In genomic region chr2:233476083-233476410, GRCh38 we compare ENCODE assay signal across 18 cellular contexts.
DNase-seq lines count a peak whose midpoint lies in the region; ATAC-seq and TF ChIP-seq lines count a peak whose summit lies in the region.
"Had no signal": no experiment of that assay in that cellular context is flagged by ENCODE, and none has a peak within 500 bp of the region (broad histone marks: within the 10 kb centered on the region; RNA-seq: fewer than 3 reads in every experiment).

No MANE protein-coding gene starts in this region.

- intact Hi-C loops in stomach (cut with DNase I; ENCODE audit: low total_unique reads), result no loop called here

- peaks cover 56% of the 10 kb centered on the region for H3K36me3 Mint-ChIP-seq in activated T-cell treated with anti-CD3 and anti-CD28 coated beads, Interleukin-2, amount 50 U/mL, for 24 hours (ENCODE audit: low read depth)
- peaks cover 3 to 6% of the 10 kb centered on the region in 2 donors for H3K36me3 Mint-ChIP-seq in activated T-cell treated with anti-CD3 and anti-CD28 coated beads, Interleukin-2, amount 50 U/mL, for 72 hours (ENCODE audit: insufficient read depth in 2 of 2)
- H3K36me3 Mint-ChIP-seq in activated CD4-positive, alpha-beta T cell treated with anti-CD3 and anti-CD28 coated beads, Interleukin-2, amount 10 ng/mL, durations not matched to agents 7 days and 5 days (ENCODE audit: low read depth), result peaks cover 2% of the 10 kb centered on the region

- H3K4me3 ChIP-seq in Peyer's patch, result no peak overlapping the region
- no peak overlapping the region for H3K4me3 ChIP-seq in stomach

- 85 to 92% (median 87%) methylated on average over 12 of the region's 12 CpGs for WGBS in stomach, 5 donors

- peaks cover 0 to 36% (median 0%) of the 10 kb centered on the region in 3 donors for H3K36me3 ChIP-seq in Peyer's patch
- peaks cover 26 to 83% (median 76%) of the 10 kb centered on the region in 4 donors for H3K36me3 ChIP-seq in stomach

- peak overlapping the region in 1 of 4 donors; percentile 38 for H3K27ac ChIP-seq in Peyer's patch
- H3K27ac ChIP-seq in stomach, result peak overlapping the region in 1 of 5 donors; percentile 11

- no peaks in the 10 kb centered on the region for H3K4me1 Mint-ChIP-seq in activated T-cell treated with anti-CD3 and anti-CD28 coated beads, Interleukin-2, amount 50 U/mL, for 24 hours (ENCODE audit: low read depth)
- no peaks in the 10 kb centered on the region for H3K4me1 Mint-ChIP-seq in activated T-cell treated with anti-CD3 and anti-CD28 coated beads, Interleukin-2, amount 50 U/mL, for 72 hours (ENCODE audit: low read depth)
- no peaks in the 10 kb centered on the region for H3K4me1 Mint-ChIP-seq in activated CD4-positive, alpha-beta T cell treated with anti-CD3 and anti-CD28 coated beads, Interleukin-2, amount 10 ng/mL, durations not matched to agents 7 days and 5 days
- H3K4me1 Mint-ChIP-seq: CD14-positive monocyte had no signal

- ATAC-seq in activated T-cell treated with anti-CD3 and anti-CD28 coated beads, Interleukin-2, amount 50 U/mL, for 72 hours (replicated peaks in 1 of 2), result no peak
- no peak for ATAC-seq in HG03439 (IDR thresholded peaks at IDR 0.05; ENCODE audit: unreplicated experiment)
- ATAC-seq in GM18907 (IDR thresholded peaks at IDR 0.05; ENCODE audit: unreplicated experiment), result no peak

- peak overlapping the region; percentile 47 for H3K27ac Mint-ChIP-seq in activated T-cell treated with anti-CD3 and anti-CD28 coated beads, Interleukin-2, amount 50 U/mL, for 24 hours
- H3K27ac Mint-ChIP-seq in activated T-cell treated with anti-CD3 and anti-CD28 coated beads, Interleukin-2, amount 50 U/mL, for 72 hours, result no peak overlapping the region
- H3K27ac Mint-ChIP-seq in activated CD4-positive, alpha-beta T cell treated with anti-CD3 and anti-CD28 coated beads, Interleukin-2, amount 10 ng/mL, durations not matched to agents 7 days and 5 days, result no peak overlapping the region

- H3K9me3 Mint-ChIP-seq in activated T-cell treated with anti-CD3 and anti-CD28 coated beads, Interleukin-2, amount 50 U/mL, for 24 hours, result no peaks in the 10 kb centered on the region
- no peaks in the 10 kb centered on the region for H3K9me3 Mint-ChIP-seq in activated T-cell treated with anti-CD3 and anti-CD28 coated beads, Interleukin-2, amount 50 U/mL, for 72 hours
- H3K9me3 Mint-ChIP-seq in activated CD4-positive, alpha-beta T cell treated with anti-CD3 and anti-CD28 coated beads, Interleukin-2, amount 10 ng/mL, durations not matched to agents 7 days and 5 days, result no peaks in the 10 kb centered on the region

- TF ChIP-seq CTCF in Peyer's patch (IDR thresholded peaks at IDR 0.05), result no peak
- no peak for TF ChIP-seq CTCF in stomach (IDR thresholded peaks at IDR 0.05)

- no peak overlapping the region for H3K4me3 Mint-ChIP-seq in activated T-cell treated with anti-CD3 and anti-CD28 coated beads, Interleukin-2, amount 50 U/mL, for 24 hours
- no peak overlapping the region for H3K4me3 Mint-ChIP-seq in activated T-cell treated with anti-CD3 and anti-CD28 coated beads, Interleukin-2, amount 50 U/mL, for 72 hours
- no peak overlapping the region for H3K4me3 Mint-ChIP-seq in activated CD4-positive, alpha-beta T cell treated with anti-CD3 and anti-CD28 coated beads, Interleukin-2, amount 10 ng/mL, durations not matched to agents 7 days and 5 days
- H3K4me3 Mint-ChIP-seq: CD14-positive monocyte had no signal

- no peak for TF ChIP-seq POLR2A in Peyer's patch (IDR thresholded peaks at IDR 0.05)
- TF ChIP-seq POLR2A in stomach (IDR thresholded peaks at IDR 0.05), result no peak

- no peaks in the 10 kb centered on the region for H3K27me3 Mint-ChIP-seq in activated T-cell treated with anti-CD3 and anti-CD28 coated beads, Interleukin-2, amount 50 U/mL, for 24 hours
- no peaks in the 10 kb centered on the region for H3K27me3 Mint-ChIP-seq in activated T-cell treated with anti-CD3 and anti-CD28 coated beads, Interleukin-2, amount 50 U/mL, for 72 hours (ENCODE audit: low read depth)
- H3K27me3 Mint-ChIP-seq in activated CD4-positive, alpha-beta T cell treated with anti-CD3 and anti-CD28 coated beads, Interleukin-2, amount 10 ng/mL, durations not matched to agents 7 days and 5 days, result no peaks in the 10 kb centered on the region

- no peak for DNase-seq in activated T-cell treated with anti-CD3 and anti-CD28 coated beads, Interleukin-2, amount 50 U/mL, for 24 hours
- no peak for DNase-seq in activated T-cell treated with anti-CD3 and anti-CD28 coated beads, Interleukin-2, amount 50 U/mL, for 72 hours
- DNase-seq in Peyer's patch, result peak in 2 of 3 donors; percentile 8 to 34
- peak; percentile 60 for DNase-seq in mesenteric fat pad (ENCODE audit: low spot score)
- peak; percentile 25 for DNase-seq in stomach
- no peak for DNase-seq in activated CD4-positive, alpha-beta T cell treated with anti-CD3 and anti-CD28 coated beads, Interleukin-2, amount 10 ng/mL, durations not matched to agents 7 days and 5 days
- DNase-seq: COR-L47; DMS153; Karpas-422; MM.1S; NCI-H1092 treated with DMSO at 0.1 percent for 48 hours; NCI-H2081 treated with DMSO at 0.1 percent for 48 hours; NCI-H2227 treated with DMSO at 0.1 percent for 48 hours; NCI-H526 treated with DMSO at 0.1 percent for 48 hours; NK-92 treated with Interleukin-12 subunit alpha and Interleukin-12 subunit beta, amount 100 ng/mL, for 24 hours had no signal

- POLR2A ChIA-PET in activated CD4-positive, alpha-beta T cell treated with anti-CD3 and anti-CD28 coated beads, Interleukin-2, amount 10 ng/mL, durations not matched to agents 7 days and 5 days (lab: Charles Lee), result no interaction called here

- TF ChIP-seq EP300 in stomach (IDR thresholded peaks at IDR 0.05), result no peak

- H3K27me3 ChIP-seq in Peyer's patch (no peaks in the 10 kb centered on the region), stomach (no peaks in the 10 kb centered on the region)

- CTCF ChIA-PET in activated CD4-positive, alpha-beta T cell treated with anti-CD3 and anti-CD28 coated beads, Interleukin-2, amount 10 ng/mL, durations not matched to agents 7 days and 5 days (lab: Charles Lee), result no interaction called here

- H3K9me3 ChIP-seq in Peyer's patch (no peaks in the 10 kb centered on the region), stomach (no peaks in the 10 kb centered on the region)

- H3K4me1 ChIP-seq in Peyer's patch, result no peaks in the 10 kb centered on the region
- peaks cover 5 to 27% (median 22%) of the 10 kb centered on the region in 4 donors for H3K4me1 ChIP-seq in stomach

Comparison
In these comparisons a context has a peak if more than half of its experiments do, and no peak if none do; other contexts are left out.
1. DNase-seq: peak in Peyer's patch (2 of 3), mesenteric fat pad (single experiment) and stomach (single experiment); none in activated T-cell treated with anti-CD3 and anti-CD28 coated beads, Interleukin-2, amount 50 U/mL, for 24 hours (single experiment), activated T-cell treated with anti-CD3 and anti-CD28 coated beads, Interleukin-2, amount 50 U/mL, for 72 hours (0 of 2) and activated CD4-positive, alpha-beta T cell treated with anti-CD3 and anti-CD28 coated beads, Interleukin-2, amount 10 ng/mL, durations not matched to agents 7 days and 5 days (single experiment).